ENCODE assay signal across 1 cellular context in the genomic region with DNA sequence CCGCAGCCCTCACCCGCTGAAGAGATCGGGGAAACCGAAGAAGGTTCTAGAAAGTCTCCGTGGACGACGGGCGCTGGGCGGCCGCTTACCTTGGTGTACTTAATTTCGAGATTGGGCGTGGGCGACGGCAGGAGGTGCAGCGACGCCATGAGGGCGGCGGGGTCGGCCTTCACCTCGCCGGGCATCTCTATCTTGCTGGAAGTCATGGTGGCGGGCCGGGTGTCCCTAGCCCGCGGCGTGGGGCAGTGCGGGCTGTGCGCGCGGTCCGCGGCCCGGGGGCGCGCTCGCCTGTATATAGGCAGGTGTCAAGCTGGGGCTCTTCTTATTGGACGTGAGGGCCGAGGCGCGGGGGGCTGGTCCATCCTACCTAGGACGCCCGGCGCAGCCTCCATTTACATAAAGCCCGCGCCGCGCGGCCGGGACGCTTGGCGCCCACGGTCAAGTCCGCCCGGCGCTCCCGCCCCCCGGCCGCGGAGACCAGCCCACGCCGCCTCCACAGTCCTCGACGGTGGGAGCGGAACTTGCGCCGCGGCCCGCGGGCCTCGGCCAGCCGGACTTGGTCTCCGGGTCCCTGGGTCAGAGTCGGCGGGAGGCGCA.
A peak's percentile ranks its signal among the peaks of the same experiment; 100 is the strongest.
TF ChIP-seq lines count a peak whose summit lies in the region.

A gene (minus strand): TSS at position 267 of the 597 bp plus-strand sequence. CDS start 61 bp downstream, at position 206.

TF ChIP-seq in K562, 482 proteins besides CTCF, POLR2A, EP300 and RAD21 (continued from another document and continues in another):
- TF ChIP-seq, protein P1, sequence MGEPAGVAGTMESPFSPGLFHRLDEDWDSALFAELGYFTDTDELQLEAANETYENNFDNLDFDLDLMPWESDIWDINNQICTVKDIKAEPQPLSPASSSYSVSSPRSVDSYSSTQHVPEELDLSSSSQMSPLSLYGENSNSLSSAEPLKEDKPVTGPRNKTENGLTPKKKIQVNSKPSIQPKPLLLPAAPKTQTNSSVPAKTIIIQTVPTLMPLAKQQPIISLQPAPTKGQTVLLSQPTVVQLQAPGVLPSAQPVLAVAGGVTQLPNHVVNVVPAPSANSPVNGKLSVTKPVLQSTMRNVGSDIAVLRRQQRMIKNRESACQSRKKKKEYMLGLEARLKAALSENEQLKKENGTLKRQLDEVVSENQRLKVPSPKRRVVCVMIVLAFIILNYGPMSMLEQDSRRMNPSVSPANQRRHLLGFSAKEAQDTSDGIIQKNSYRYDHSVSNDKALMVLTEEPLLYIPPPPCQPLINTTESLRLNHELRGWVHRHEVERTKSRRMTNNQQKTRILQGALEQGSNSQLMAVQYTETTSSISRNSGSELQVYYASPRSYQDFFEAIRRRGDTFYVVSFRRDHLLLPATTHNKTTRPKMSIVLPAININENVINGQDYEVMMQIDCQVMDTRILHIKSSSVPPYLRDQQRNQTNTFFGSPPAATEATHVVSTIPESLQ (CRISPR knock-in tag; IDR thresholded peaks at IDR 0.05): 0 out of 2 replicates have a peak, but pooled peaks have one; percentile 63
- no peak for TF ChIP-seq ZNF121 (CRISPR knock-in tag; conservative IDR thresholded peaks at IDR 0.05)
- TF ChIP-seq, protein P2, sequence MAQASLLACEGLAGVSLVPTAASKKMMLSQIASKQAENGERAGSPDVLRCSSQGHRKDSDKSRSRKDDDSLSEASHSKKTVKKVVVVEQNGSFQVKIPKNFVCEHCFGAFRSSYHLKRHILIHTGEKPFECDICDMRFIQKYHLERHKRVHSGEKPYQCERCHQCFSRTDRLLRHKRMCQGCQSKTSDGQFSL (CRISPR knock-in tag; IDR thresholded peaks at IDR 0.05): no peak
- TF ChIP-seq, protein P2 (tag; IDR thresholded peaks at IDR 0.05): no peak
- TF ChIP-seq ETV5 (CRISPR knock-in tag; IDR thresholded peaks at IDR 0.05; ENCODE audit: low read depth): peak; percentile 17; the same call in 1 of the 2 replicates
- no peak for TF ChIP-seq BMI1 (IDR thresholded peaks at IDR 0.05; ENCODE audit: low read length)
- peak; percentile 95 for TF ChIP-seq POLR2G (IDR thresholded peaks at IDR 0.05; ENCODE audit: low read depth, low read length)
- TF ChIP-seq YY1 (IDR thresholded peaks at IDR 0.05; ENCODE audit: borderline replicate concordance in 1 of 3, control insufficient read depth in 1 of 3, extremely low read depth in 1 of 3, insufficient read depth in 3 of 3, insufficient read length in 1 of 3, insufficient replicate concordance in 2 of 3, low read depth in 1 of 3, low read length in 2 of 3): peak; percentile 29 to 88 (median 75)
- TF ChIP-seq KLF6 (CRISPR knock-in tag; IDR thresholded peaks at IDR 0.05; ENCODE audit: borderline replicate concordance): no peak
- TF ChIP-seq RUNX1 (IDR thresholded peaks at IDR 0.05; ENCODE audit: low read depth): no peak
- TF ChIP-seq, protein P3, sequence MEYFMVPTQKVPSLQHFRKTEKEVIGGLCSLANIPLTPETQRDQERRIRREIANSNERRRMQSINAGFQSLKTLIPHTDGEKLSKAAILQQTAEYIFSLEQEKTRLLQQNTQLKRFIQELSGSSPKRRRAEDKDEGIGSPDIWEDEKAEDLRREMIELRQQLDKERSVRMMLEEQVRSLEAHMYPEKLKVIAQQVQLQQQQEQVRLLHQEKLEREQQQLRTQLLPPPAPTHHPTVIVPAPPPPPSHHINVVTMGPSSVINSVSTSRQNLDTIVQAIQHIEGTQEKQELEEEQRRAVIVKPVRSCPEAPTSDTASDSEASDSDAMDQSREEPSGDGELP (CRISPR knock-in tag; IDR thresholded peaks at IDR 0.05; ENCODE audit: borderline replicate concordance): peak; percentile 70; the same call in 1 of the 2 replicates
- peak; percentile 64; the same call in 1 of the 2 replicates for TF ChIP-seq PHF8 (IDR thresholded peaks at IDR 0.05; ENCODE audit: borderline replicate concordance, low read length)
- peak; percentile 76; the same call in 1 of the 2 replicates for TF ChIP-seq GATAD2B (IDR thresholded peaks at IDR 0.05; ENCODE audit: borderline replicate concordance)
- TF ChIP-seq, protein P4, sequence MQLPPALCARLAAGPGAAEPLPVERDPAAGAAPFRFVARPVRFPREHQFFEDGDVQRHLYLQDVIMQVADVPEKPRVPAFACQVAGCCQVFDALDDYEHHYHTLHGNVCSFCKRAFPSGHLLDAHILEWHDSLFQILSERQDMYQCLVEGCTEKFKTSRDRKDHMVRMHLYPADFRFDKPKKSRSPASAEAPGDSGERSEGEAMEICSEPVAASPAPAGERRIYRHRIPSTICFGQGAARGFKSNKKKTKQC (CRISPR knock-in tag; IDR thresholded peaks at IDR 0.05): peak; percentile 28; the same call in 1 of the 2 replicates
- TF ChIP-seq, protein P5, sequence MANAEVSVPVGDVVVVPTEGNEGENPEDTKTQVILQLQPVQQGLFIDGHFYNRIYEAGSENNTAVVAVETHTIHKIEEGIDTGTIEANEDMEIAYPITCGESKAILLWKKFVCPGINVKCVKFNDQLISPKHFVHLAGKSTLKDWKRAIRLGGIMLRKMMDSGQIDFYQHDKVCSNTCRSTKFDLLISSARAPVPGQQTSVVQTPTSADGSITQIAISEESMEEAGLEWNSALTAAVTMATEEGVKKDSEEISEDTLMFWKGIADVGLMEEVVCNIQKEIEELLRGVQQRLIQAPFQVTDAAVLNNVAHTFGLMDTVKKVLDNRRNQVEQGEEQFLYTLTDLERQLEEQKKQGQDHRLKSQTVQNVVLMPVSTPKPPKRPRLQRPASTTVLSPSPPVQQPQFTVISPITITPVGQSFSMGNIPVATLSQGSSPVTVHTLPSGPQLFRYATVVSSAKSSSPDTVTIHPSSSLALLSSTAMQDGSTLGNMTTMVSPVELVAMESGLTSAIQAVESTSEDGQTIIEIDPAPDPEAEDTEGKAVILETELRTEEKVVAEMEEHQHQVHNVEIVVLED (CRISPR knock-in tag; IDR thresholded peaks at IDR 0.05): peak; percentile 34; the same call in 1 of the 2 replicates
- no peak for TF ChIP-seq SP2 (IDR thresholded peaks at IDR 0.05; ENCODE audit: extremely low read depth, low read depth, low read length, poor library complexity, severe bottlenecking)
- 0 out of 2 replicates have a peak, but pooled peaks have one; percentile 16 for TF ChIP-seq ZNF143 (CRISPR knock-in tag; IDR thresholded peaks at IDR 0.05)
- TF ChIP-seq CCNT2 (IDR thresholded peaks at IDR 0.05; ENCODE audit: borderline replicate concordance, extremely low read depth, insufficient read length, low read depth, low read length): peak; percentile 91
- TF ChIP-seq, protein P6, sequence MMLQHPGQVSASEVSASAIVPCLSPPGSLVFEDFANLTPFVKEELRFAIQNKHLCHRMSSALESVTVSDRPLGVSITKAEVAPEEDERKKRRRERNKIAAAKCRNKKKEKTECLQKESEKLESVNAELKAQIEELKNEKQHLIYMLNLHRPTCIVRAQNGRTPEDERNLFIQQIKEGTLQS (IDR thresholded peaks at IDR 0.05): no peak
- TF ChIP-seq, protein P6 (CRISPR knock-in tag; conservative IDR thresholded peaks at IDR 0.05): no peak
- TF ChIP-seq BRCA1 (IDR thresholded peaks at IDR 0.05): no peak
- no peak for TF ChIP-seq BRCA1 (CRISPR knock-in tag; IDR thresholded peaks at IDR 0.05)
- TF ChIP-seq ZNF76 (CRISPR knock-in tag; IDR thresholded peaks at IDR 0.05; ENCODE audit: borderline replicate concordance): peak; percentile 16; the same call in 1 of the 2 replicates
- peak; percentile 95 for TF ChIP-seq TBP (optimal IDR thresholded peaks at IDR 0.05; ENCODE audit: low read depth, low read length)
- 0 out of 2 replicates have a peak, but pooled peaks have one; percentile 5 for TF ChIP-seq ZBTB17 (CRISPR knock-in tag; IDR thresholded peaks at IDR 0.05)
- peak; percentile 12 for TF ChIP-seq PCBP2 (IDR thresholded peaks at IDR 0.05; ENCODE audit: low read depth, low read length, poor library complexity, severe bottlenecking)
- TF ChIP-seq POLR2B (IDR thresholded peaks at IDR 0.05; ENCODE audit: low read depth, partially characterized antibody): no peak
- TF ChIP-seq SREBF1 (IDR thresholded peaks at IDR 0.05; ENCODE audit: borderline replicate concordance, low read depth, low read length): 0 out of 2 replicates have a peak, but pooled peaks have one; percentile 24
- TF ChIP-seq TAF1 (IDR thresholded peaks at IDR 0.05; ENCODE audit: control insufficient read depth, extremely low read depth, insufficient read depth, low read length, severe bottlenecking): peak; percentile 84
- no peak for TF ChIP-seq IFI16 (CRISPR knock-in tag; IDR thresholded peaks at IDR 0.05)
- 0 out of 4 replicates have a peak, but pooled peaks of 1 of the 2 experiments have one; percentile 50 for TF ChIP-seq MAZ (CRISPR knock-in tag; conservative IDR thresholded peaks at IDR 0.05 in 1 of 2, IDR thresholded peaks at IDR 0.05 in 1 of 2)
- peak; percentile 47 for TF ChIP-seq E2F3 (CRISPR knock-in tag; IDR thresholded peaks at IDR 0.05)
- TF ChIP-seq LCOR (CRISPR knock-in tag; IDR thresholded peaks at IDR 0.05): peak; percentile 77; the same call in 1 of the 2 replicates
- TF ChIP-seq ASH1L (IDR thresholded peaks at IDR 0.05; ENCODE audit: borderline replicate concordance, low read depth, partially characterized antibody): no peak
- TF ChIP-seq LARP7 (IDR thresholded peaks at IDR 0.05): 0 out of 2 replicates have a peak, but pooled peaks have one; percentile 4
- TF ChIP-seq ZNF589 (CRISPR knock-in tag; IDR thresholded peaks at IDR 0.05; ENCODE audit: low read depth): 0 out of 2 replicates have a peak, but pooled peaks have one; percentile 17
- peak; percentile 58 for TF ChIP-seq SUPT5H (IDR thresholded peaks at IDR 0.05)
- TF ChIP-seq NRF1 (conservative IDR thresholded peaks at IDR 0.05 in 1 of 2, IDR thresholded peaks at IDR 0.05 in 1 of 2): peak; percentile 81 to 84
- TF ChIP-seq, protein P7, sequence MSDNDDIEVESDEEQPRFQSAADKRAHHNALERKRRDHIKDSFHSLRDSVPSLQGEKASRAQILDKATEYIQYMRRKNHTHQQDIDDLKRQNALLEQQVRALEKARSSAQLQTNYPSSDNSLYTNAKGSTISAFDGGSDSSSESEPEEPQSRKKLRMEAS (CRISPR knock-in tag; IDR thresholded peaks at IDR 0.05): peak; percentile 40; the same call in 1 of the 2 replicates
- TF ChIP-seq RFX5 (IDR thresholded peaks at IDR 0.05; ENCODE audit: low read depth, low read length): no peak
- TF ChIP-seq ATF7 (IDR thresholded peaks at IDR 0.05): no peak; the same call in 1 of the 2 replicates
- peak; percentile 9; the same call in 1 of the 2 replicates for TF ChIP-seq TEAD4 (IDR thresholded peaks at IDR 0.05; ENCODE audit: low read length)
- TF ChIP-seq TEAD4 (CRISPR knock-in tag; IDR thresholded peaks at IDR 0.05; ENCODE audit: borderline replicate concordance): no peak
- TF ChIP-seq, protein P8, sequence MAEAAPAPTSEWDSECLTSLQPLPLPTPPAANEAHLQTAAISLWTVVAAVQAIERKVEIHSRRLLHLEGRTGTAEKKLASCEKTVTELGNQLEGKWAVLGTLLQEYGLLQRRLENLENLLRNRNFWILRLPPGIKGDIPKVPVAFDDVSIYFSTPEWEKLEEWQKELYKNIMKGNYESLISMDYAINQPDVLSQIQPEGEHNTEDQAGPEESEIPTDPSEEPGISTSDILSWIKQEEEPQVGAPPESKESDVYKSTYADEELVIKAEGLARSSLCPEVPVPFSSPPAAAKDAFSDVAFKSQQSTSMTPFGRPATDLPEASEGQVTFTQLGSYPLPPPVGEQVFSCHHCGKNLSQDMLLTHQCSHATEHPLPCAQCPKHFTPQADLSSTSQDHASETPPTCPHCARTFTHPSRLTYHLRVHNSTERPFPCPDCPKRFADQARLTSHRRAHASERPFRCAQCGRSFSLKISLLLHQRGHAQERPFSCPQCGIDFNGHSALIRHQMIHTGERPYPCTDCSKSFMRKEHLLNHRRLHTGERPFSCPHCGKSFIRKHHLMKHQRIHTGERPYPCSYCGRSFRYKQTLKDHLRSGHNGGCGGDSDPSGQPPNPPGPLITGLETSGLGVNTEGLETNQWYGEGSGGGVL (CRISPR knock-in tag; IDR thresholded peaks at IDR 0.05): no peak
- peak; percentile 81 for TF ChIP-seq SAFB (IDR thresholded peaks at IDR 0.05; ENCODE audit: borderline replicate concordance, low read depth, low read length)
- TF ChIP-seq ZEB2 (IDR thresholded peaks at IDR 0.05): peak; percentile 56
- TF ChIP-seq RBM25 (IDR thresholded peaks at IDR 0.05; ENCODE audit: low read depth, low read length, severe bottlenecking): peak; percentile 26
- TF ChIP-seq RCOR1 (IDR thresholded peaks at IDR 0.05; ENCODE audit: borderline replicate concordance in 1 of 2, low read depth in 2 of 2, low read length in 2 of 2): peak in 1 of 2 experiments; percentile 63; a peak in 2 of 4 replicates
- no peak for TF ChIP-seq FOXJ2 (tag; IDR thresholded peaks at IDR 0.05)
- TF ChIP-seq ZNF766 (CRISPR knock-in tag; conservative IDR thresholded peaks at IDR 0.05): 0 out of 2 replicates have a peak, but pooled peaks have one; percentile 59
- peak; percentile 13; the same call in 1 of the 2 replicates for TF ChIP-seq GABPB1 (CRISPR knock-in tag; IDR thresholded peaks at IDR 0.05)
- TF ChIP-seq SETDB1 (IDR thresholded peaks at IDR 0.05; ENCODE audit: low read length): no peak
- TF ChIP-seq MYC (IDR thresholded peaks at IDR 0.05; ENCODE audit: low read depth, low read length): peak; percentile 64
- TF ChIP-seq MYC (CRISPR knock-in tag; IDR thresholded peaks at IDR 0.05; ENCODE audit: borderline replicate concordance, low read depth): no peak
- TF ChIP-seq RB1 (IDR thresholded peaks at IDR 0.05; ENCODE audit: low read depth): peak; percentile 91
- TF ChIP-seq NR2F6 (CRISPR knock-in tag; IDR thresholded peaks at IDR 0.05): no peak
